ENCODE assay signal across 15 cellular contexts in the genomic region with DNA sequence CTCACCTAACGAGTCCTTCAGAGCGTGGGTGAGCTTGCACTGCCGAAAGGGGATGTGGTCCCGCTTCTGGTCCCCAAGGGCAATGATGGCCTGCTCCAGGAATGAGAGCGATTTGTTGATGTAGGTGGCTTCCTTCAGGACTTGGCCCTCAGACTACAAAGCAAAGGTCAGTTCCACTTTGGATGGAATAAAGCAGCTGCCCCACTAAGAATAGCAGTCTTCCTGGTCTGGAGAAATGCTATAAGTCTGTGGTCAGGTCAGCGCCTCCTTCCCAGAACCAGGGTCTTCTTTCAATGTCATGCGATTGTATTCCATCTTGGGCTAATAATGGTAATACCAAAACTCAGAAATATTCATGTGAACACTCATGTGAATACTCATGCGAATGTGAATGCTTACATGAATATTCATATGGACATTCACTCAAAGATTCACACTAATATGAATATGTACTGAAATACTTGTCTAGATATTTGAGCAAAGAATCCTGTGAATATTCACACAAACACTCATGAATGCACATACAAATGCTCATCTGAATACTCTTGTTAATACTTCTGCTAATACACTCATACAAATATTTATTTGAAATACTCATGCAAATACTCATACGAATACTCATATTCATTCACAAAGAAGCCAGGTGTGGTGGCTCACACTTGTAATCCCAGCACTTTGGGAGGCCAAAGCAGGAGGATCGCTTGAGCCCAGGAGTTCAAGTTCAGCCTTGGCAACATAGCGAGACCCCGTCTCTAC.
"Had no signal": no experiment of that assay in that cellular context is flagged by ENCODE, and none has a peak within 500 bp of the region (broad histone marks: within the 10 kb centered on the region; RNA-seq: fewer than 3 reads in every experiment).

No MANE protein-coding gene starts in this region.

- H3K4me3 ChIP-seq: lower lobe of right lung, suprapubic skin, upper lobe of left lung had no signal

- H2AFZ ChIP-seq: parathyroid adenoma had no signal

- H3K4me1 ChIP-seq: parathyroid adenoma had no signal

- H3K27me3 ChIP-seq: suprapubic skin, upper lobe of left lung had no signal

- H3K36me3 ChIP-seq: lower lobe of right lung, suprapubic skin, upper lobe of left lung had no signal

- H3K4me3 Mint-ChIP-seq: activated CD4-positive, alpha-beta T cell treated with anti-CD3 and anti-CD28 coated beads, Interleukin-2, amount 10 ng/mL, durations not matched to agents 24 days and 14 days; activated CD8-positive, alpha-beta T cell treated with anti-CD3 and anti-CD28 coated beads, Interleukin-2, amount 10 ng/mL, durations not matched to agents 7 days and 5 days; activated naive CD8-positive, alpha-beta T cell treated with anti-CD3 and anti-CD28 coated beads for 36 hours; immature natural killer cell; naive thymus-derived CD8-positive, alpha-beta T cell; stimulated activated naive CD8-positive, alpha-beta T cell treated with anti-CD3 and anti-CD28 coated beads, Interleukin-15, Interleukin-2, amounts not matched to agents 100 ng/mL and 50 ng/mL, for 24 hours; T-helper 17 cell; WTC11 had no signal

- H3K27ac Mint-ChIP-seq: activated CD4-positive, alpha-beta T cell treated with anti-CD3 and anti-CD28 coated beads, Interleukin-2, amount 10 ng/mL, durations not matched to agents 24 days and 14 days; activated CD8-positive, alpha-beta T cell treated with anti-CD3 and anti-CD28 coated beads, Interleukin-2, amount 10 ng/mL, durations not matched to agents 7 days and 5 days; activated naive CD8-positive, alpha-beta T cell treated with anti-CD3 and anti-CD28 coated beads for 36 hours; stimulated activated naive CD8-positive, alpha-beta T cell treated with anti-CD3 and anti-CD28 coated beads, Interleukin-15, Interleukin-2, amounts not matched to agents 100 ng/mL and 50 ng/mL, for 24 hours; T-helper 17 cell; WTC11 had no signal

- H3K27me3 Mint-ChIP-seq: activated CD4-positive, alpha-beta T cell treated with anti-CD3 and anti-CD28 coated beads, Interleukin-2, amount 10 ng/mL, durations not matched to agents 24 days and 14 days; activated naive CD8-positive, alpha-beta T cell treated with anti-CD3 and anti-CD28 coated beads for 36 hours; naive thymus-derived CD8-positive, alpha-beta T cell; stimulated activated naive CD8-positive, alpha-beta T cell treated with anti-CD3 and anti-CD28 coated beads, Interleukin-15, Interleukin-2, amounts not matched to agents 100 ng/mL and 50 ng/mL, for 24 hours; T-helper 17 cell had no signal

- DNase-seq: activated CD4-positive, alpha-beta T cell treated with anti-CD3 and anti-CD28 coated beads, Interleukin-2, amount 10 ng/mL, durations not matched to agents 24 days and 14 days; activated CD8-positive, alpha-beta T cell treated with anti-CD3 and anti-CD28 coated beads, Interleukin-2, amount 10 ng/mL, durations not matched to agents 7 days and 5 days; effector CD8-positive, alpha-beta T cell; foreskin melanocyte; immature natural killer cell; T-helper 17 cell had no signal

- H3K79me2 ChIP-seq: parathyroid adenoma had no signal

- H3K9me3 Mint-ChIP-seq: activated CD4-positive, alpha-beta T cell treated with anti-CD3 and anti-CD28 coated beads, Interleukin-2, amount 10 ng/mL, durations not matched to agents 24 days and 14 days; activated naive CD8-positive, alpha-beta T cell treated with anti-CD3 and anti-CD28 coated beads for 36 hours; immature natural killer cell; naive thymus-derived CD8-positive, alpha-beta T cell; stimulated activated naive CD8-positive, alpha-beta T cell treated with anti-CD3 and anti-CD28 coated beads, Interleukin-15, Interleukin-2, amounts not matched to agents 100 ng/mL and 50 ng/mL, for 24 hours; WTC11 had no signal

- H3K9ac ChIP-seq: parathyroid adenoma had no signal

- H3K27ac ChIP-seq: lower lobe of right lung, parathyroid adenoma, suprapubic skin, upper lobe of left lung had no signal

- H3K4me1 Mint-ChIP-seq: immature natural killer cell had no signal

- H3K36me3 Mint-ChIP-seq: activated naive CD8-positive, alpha-beta T cell treated with anti-CD3 and anti-CD28 coated beads for 36 hours; brain; naive thymus-derived CD8-positive, alpha-beta T cell; WTC11 had no signal

- H3K9me3 ChIP-seq: lower lobe of right lung, suprapubic skin, upper lobe of left lung had no signal
